ENCODE assay signal across 1 cellular context in genomic region chr1:52534928-52535764, GRCh38.
TF ChIP-seq lines count a peak whose summit lies in the region.

No MANE protein-coding gene starts in this region.

TF ChIP-seq in K562, 482 proteins besides CTCF, POLR2A, EP300 and RAD21 (continued from another document and continues in another):
- TF ChIP-seq FOXP4 (CRISPR knock-in tag; IDR thresholded peaks at IDR 0.05; ENCODE audit: borderline replicate concordance) (no peak), ZNF24 (IDR thresholded peaks at IDR 0.05) (0 out of 2 replicates have a peak, but pooled peaks have one; percentile 60), NCOA4 (IDR thresholded peaks at IDR 0.05; ENCODE audit: partially characterized antibody) (no peak), ZNF644 (tag; IDR thresholded peaks at IDR 0.05; ENCODE audit: low read depth) (no peak), HBP1 (CRISPR knock-in tag; IDR thresholded peaks at IDR 0.05) (no peak), ZNF695 (CRISPR knock-in tag; IDR thresholded peaks at IDR 0.05) (no peak), RBM34 (IDR thresholded peaks at IDR 0.05; ENCODE audit: borderline replicate concordance, insufficient read depth, low read length) (no peak), HSF4 (CRISPR knock-in tag; IDR thresholded peaks at IDR 0.05; ENCODE audit: borderline replicate concordance) (no peak), TAF15 (IDR thresholded peaks at IDR 0.05; ENCODE audit: low read depth, low read length) (no peak), ZNF830 (CRISPR knock-in tag; IDR thresholded peaks at IDR 0.05) (no peak), RBFOX2 (IDR thresholded peaks at IDR 0.05; ENCODE audit: low read depth, low read length) (no peak), SLC30A9 (CRISPR knock-in tag; IDR thresholded peaks at IDR 0.05) (no peak), ZNF584 (CRISPR knock-in tag; IDR thresholded peaks at IDR 0.05; ENCODE audit: low read depth) (no peak), ZNF398 (CRISPR knock-in tag; IDR thresholded peaks at IDR 0.05) (no peak), MXI1 (IDR thresholded peaks at IDR 0.05; ENCODE audit: low read depth, low read length) (no peak), TRIM24 (IDR thresholded peaks at IDR 0.05) (peak; percentile 70 to 74; a peak in 3 of 4 replicates), HLTF (IDR thresholded peaks at IDR 0.05) (no peak), ZNF77 (CRISPR knock-in tag; IDR thresholded peaks at IDR 0.05) (no peak), TOE1 (IDR thresholded peaks at IDR 0.05; ENCODE audit: borderline replicate concordance) (no peak), TOE1 (CRISPR knock-in tag; IDR thresholded peaks at IDR 0.05; ENCODE audit: borderline replicate concordance, low read depth) (no peak), CBFA2T3 (IDR thresholded peaks at IDR 0.05) (no peak), E2F6 (IDR thresholded peaks at IDR 0.05; ENCODE audit: borderline replicate concordance in 1 of 2, extremely low read depth in 1 of 2, insufficient read depth in 1 of 2, insufficient read length in 1 of 2, low read depth in 1 of 2, low read length in 1 of 2, poor library complexity in 1 of 2, severe bottlenecking in 1 of 2) (no peak), CEBPB (tag; IDR thresholded peaks at IDR 0.05) (no peak), NCOA6 (IDR thresholded peaks at IDR 0.05) (no peak), SMAD3 (CRISPR knock-in tag; conservative IDR thresholded peaks at IDR 0.05) (no peak), ELK3 (CRISPR knock-in tag; IDR thresholded peaks at IDR 0.05) (no peak), DACH1 (IDR thresholded peaks at IDR 0.05; ENCODE audit: partially characterized antibody) (no peak), HMGXB4 (CRISPR knock-in tag; IDR thresholded peaks at IDR 0.05) (no peak), ATF6 (CRISPR knock-in tag; IDR thresholded peaks at IDR 0.05) (no peak), SMARCA4 (IDR thresholded peaks at IDR 0.05) (peak; percentile 71), TBL1XR1 (IDR thresholded peaks at IDR 0.05; ENCODE audit: low read length in 2 of 2) (no peak), CBX3 (IDR thresholded peaks at IDR 0.05; ENCODE audit: borderline replicate concordance in 1 of 2, low read length in 2 of 2) (no peak), CEBPG (CRISPR knock-in tag; IDR thresholded peaks at IDR 0.05) (no peak), CEBPG (tag; conservative IDR thresholded peaks at IDR 0.05 in 1 of 2, IDR thresholded peaks at IDR 0.05 in 1 of 2) (no peak), BACH1 (tag; IDR thresholded peaks at IDR 0.05) (no peak), ZBTB43 (CRISPR knock-in tag; IDR thresholded peaks at IDR 0.05) (no peak), AFF4 (CRISPR knock-in tag; IDR thresholded peaks at IDR 0.05) (no peak), RFX7 (CRISPR knock-in tag; IDR thresholded peaks at IDR 0.05) (no peak), ZMIZ1 (IDR thresholded peaks at IDR 0.05; ENCODE audit: low read depth in 2 of 2, low read length in 2 of 2) (no peak), EGR1 (conservative IDR thresholded peaks at IDR 0.05) (no peak), DNMT1 (IDR thresholded peaks at IDR 0.05) (0 out of 2 replicates have a peak, but pooled peaks have one; percentile 51)
